In the genomic region with DNA sequence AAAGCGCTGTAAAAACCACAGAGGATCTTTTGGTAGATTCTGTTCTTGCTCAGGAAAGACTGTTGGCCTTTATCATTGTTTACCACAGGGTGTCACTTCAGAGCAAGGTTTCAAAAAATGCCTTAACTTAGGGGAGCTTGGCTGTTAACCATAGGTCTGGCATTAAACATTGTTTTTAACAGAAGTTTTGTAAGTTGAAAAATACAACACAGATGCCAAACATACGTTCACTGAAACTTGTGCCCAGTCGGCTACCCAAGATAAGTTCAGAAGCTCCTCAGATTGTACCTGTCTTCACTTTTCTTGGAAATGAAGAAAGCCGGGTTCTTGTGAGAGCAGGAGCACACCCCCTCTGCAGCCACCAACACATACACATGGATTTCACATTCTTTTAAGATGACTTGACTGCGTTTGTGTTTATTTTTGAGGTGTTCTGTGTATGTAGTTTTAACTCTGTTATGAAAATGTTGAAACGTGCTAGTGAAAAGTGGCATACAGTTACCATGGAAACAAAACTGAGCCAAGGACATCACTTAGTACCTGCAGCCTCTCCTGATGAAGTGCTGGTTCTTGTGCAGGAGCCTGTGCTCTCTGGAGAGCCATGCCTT, we compare ENCODE assay signal across 8 cellular contexts.
A peak's percentile ranks its signal among the peaks of the same experiment; 100 is the strongest.
DNase-seq lines count a peak whose midpoint lies in the region; ATAC-seq and TF ChIP-seq lines count a peak whose summit lies in the region.

No MANE protein-coding gene starts in this region.

- H3K27ac ChIP-seq in Panc1 (ENCODE audit: low read length) (no peak overlapping the region), fibroblast of lung (ENCODE audit: insufficient read depth, low read length) (no peak overlapping the region)

- H2AFZ ChIP-seq in fibroblast of lung (ENCODE audit: low read length), result no peak overlapping the region

- ATAC-seq in Panc1, result peak; percentile 89
- no peak for ATAC-seq in GM18517 (IDR thresholded peaks at IDR 0.05; ENCODE audit: unreplicated experiment)

- H3K4me3 ChIP-seq in AG10803 (ENCODE audit: low read length), result no peak overlapping the region
- H3K4me3 ChIP-seq in H7 (ENCODE audit: insufficient read depth, low read depth, low read length), result no peak overlapping the region
- H3K4me3 ChIP-seq in Panc1 (ENCODE audit: low read depth in 2 of 2, low read length in 2 of 2), result no peak overlapping the region
- peak overlapping the region in 1 of 4 experiments; percentile 9 for H3K4me3 ChIP-seq in fibroblast of lung (replicated peaks in 1 of 4; ENCODE audit: control extremely low read depth in 1 of 4, insufficient read depth in 1 of 4, low read depth in 3 of 4, low read length in 4 of 4)

- H3K36me3 ChIP-seq in H7 (replicated peaks; ENCODE audit: control insufficient read depth, insufficient read depth, low read length), result no peaks in the 10 kb centered on the region
- H3K36me3 ChIP-seq in Panc1 (ENCODE audit: control insufficient read depth, insufficient read depth, low read length), result no peaks in the 10 kb centered on the region
- no peaks in the 10 kb centered on the region for H3K36me3 ChIP-seq in fibroblast of lung (ENCODE audit: control insufficient read depth, insufficient read depth, low read length)

- H3K27me3 ChIP-seq in H7 (ENCODE audit: control insufficient read depth, insufficient read depth, low read length), result no peaks in the 10 kb centered on the region; the same call in 1 of the 2 replicates
- H3K27me3 ChIP-seq in Panc1 (ENCODE audit: control insufficient read depth, insufficient read depth, low read length), result no peaks in the 10 kb centered on the region
- H3K27me3 ChIP-seq in fibroblast of lung (ENCODE audit: control insufficient read depth, insufficient read depth, low read length), result no peaks in the 10 kb centered on the region

- H3K4me2 ChIP-seq in fibroblast of lung (ENCODE audit: extremely low read depth, insufficient read depth, low read length), result peak overlapping the region; percentile 48

- in situ Hi-C loops in Panc1 (cut with HindIII; ENCODE audit: low pct_unique_long_range_greater_than_20kb, low sequenced_read_pairs), result no loop called here

- H3K9ac ChIP-seq in fibroblast of lung (ENCODE audit: insufficient read depth, low read length), result no peak overlapping the region

- peaks cover 5% of the 10 kb centered on the region for H3K4me1 ChIP-seq in Panc1 (ENCODE audit: control insufficient read depth, insufficient read depth, low read length)
- H3K4me1 ChIP-seq in fibroblast of lung (ENCODE audit: control insufficient read depth, extremely low read depth, insufficient read depth, low read length), result peaks cover 5% of the 10 kb centered on the region

- no peaks in the 10 kb centered on the region for H4K20me1 ChIP-seq in fibroblast of lung (ENCODE audit: control insufficient read depth, extremely low read depth, insufficient read depth, low read length)

- peak; percentile 62 for DNase-seq in AG10803 (ENCODE audit: low read depth)
- DNase-seq in H7, result peak; percentile 36
- DNase-seq in Panc1 (ENCODE audit: low read depth, low spot score), result peak; percentile 43
- peak; percentile 73 to 74 for DNase-seq in fibroblast of lung (ENCODE audit: low read depth in 2 of 2)
- DNase-seq in renal cortical epithelial cell (ENCODE audit: low read depth), result peak; percentile 55
- DNase-seq in ecto neural progenitor cell (ENCODE audit: low spot score), result no peak
- no peak for DNase-seq in GOT3 (lab: John Stamatoyannopoulos, UW)

- POLR2A ChIA-PET in Panc1 (lab: Charles Lee), result no interaction called here

- H3K9me3 ChIP-seq in Panc1 (ENCODE audit: control insufficient read depth, insufficient read depth, low read depth, low read length), result no peaks in the 10 kb centered on the region
- no peaks in the 10 kb centered on the region for H3K9me3 ChIP-seq in fibroblast of lung (ENCODE audit: control insufficient read depth, insufficient read depth, low read depth, low read length)

- no peaks in the 10 kb centered on the region for H3K79me2 ChIP-seq in fibroblast of lung (ENCODE audit: control insufficient read depth, insufficient read depth, low read length)

- TF ChIP-seq CTCF in AG10803 (conservative IDR thresholded peaks at IDR 0.05; ENCODE audit: low read length), result peak; percentile 86
- peak; percentile 69 for TF ChIP-seq CTCF in Panc1 (IDR thresholded peaks at IDR 0.05)
- TF ChIP-seq CTCF in fibroblast of lung (conservative IDR thresholded peaks at IDR 0.05 in 1 of 2, IDR thresholded peaks at IDR 0.05 in 1 of 2; ENCODE audit: low read depth in 1 of 2, low read length in 2 of 2), result peak; percentile 60 to 65

- no TSS peak for BruUV-seq in Panc1 (replicated peaks; lab: Mats Ljungman, UMichigan)

- CTCF ChIA-PET in Panc1 (lab: Charles Lee), result interaction anchor here (0.8 to 1.7 kb wide), 2 partner anchors 88 to 117 kb away, joined by 4 to 16 read pairs; no protein-coding TSS in a partner anchor

- intact Hi-C loops in Panc1 (cut with micrococcal nuclease; ENCODE audit: unreplicated experiment), result loop anchor here (2.0 to 5.0 kb wide), 4 partner anchors 91 to 546 kb away; a partner anchor contains a TSS

Comparison
In these comparisons a context has a peak if more than half of its experiments do, and no peak if none do; other contexts are left out.
1. DNase-seq: peak in AG10803 (single experiment), H7 (single experiment), Panc1 (single experiment), fibroblast of lung (2 of 2) and renal cortical epithelial cell (single experiment); none in ecto neural progenitor cell (single experiment) and GOT3 (single experiment).
2. Peak in every context shown above with its lines, with median percentiles within 50 percentile points of each other: CTCF ChIP-seq.